ENCODE assay signal across 28 cellular contexts in genomic region chr2:157460897-157461296, GRCh38. TPM values are rescaled to one million over a fixed set of nuclear protein-coding genes. Genes with fewer than 3 reads are reported as not detected.
DNase-seq lines count a peak whose midpoint lies in the region; ATAC-seq, FAIRE-seq and TF ChIP-seq lines count a peak whose summit lies in the region.
"Had no signal": no experiment of that assay in that cellular context is flagged by ENCODE, and none has a peak within 500 bp of the region (broad histone marks: within the 10 kb centered on the region; RNA-seq: fewer than 3 reads in every experiment).

No MANE protein-coding gene starts in this region.

- no peaks in the 10 kb centered on the region for H3K27me3 ChIP-seq in CD4-positive, alpha-beta memory T cell (ENCODE audit: insufficient read depth, low read length)
- H3K27me3 ChIP-seq: BLaER1 treated with 17β-estradiol and CSF1 and Interleukin-3, amounts not matched to agents 10 nM and 100 nM; breast epithelium; vagina had no signal

- H3K27ac Mint-ChIP-seq in activated CD4-positive, alpha-beta T cell treated with anti-CD3 and anti-CD28 coated beads for 36 hours = peak overlapping the region; percentile 72
- H3K27ac Mint-ChIP-seq in CD4-positive, alpha-beta memory T cell = peak overlapping the region in 6 of 7 donors; percentile 26 to 93 (median 78)
- H3K27ac Mint-ChIP-seq in activated CD4-positive, alpha-beta memory T cell treated with anti-CD3 and anti-CD28 coated beads for 36 hours = peak overlapping the region; percentile 46
- H3K27ac Mint-ChIP-seq: activated CD8-positive, alpha-beta memory T cell treated with anti-CD3 and anti-CD28 coated beads, Interleukin-2, amount 10 ng/mL, durations not matched to agents 7 days and 5 days; dendritic cell treated with granulocyte-macrophage colony-stimulating factor and Interleukin-4, amounts not matched to agents 40 ng/mL and 50 ng/mL, for 4 days had no signal

- TF ChIP-seq CTCF in fibroblast of the aortic adventitia (IDR thresholded peaks at IDR 0.05; ENCODE audit: insufficient read depth, low read length) = no peak

- H3K4me1 Mint-ChIP-seq in activated CD4-positive, alpha-beta T cell treated with anti-CD3 and anti-CD28 coated beads for 36 hours = peaks cover 93% of the 10 kb centered on the region
- peaks cover 40 to 76% (median 54%) of the 10 kb centered on the region in 4 donors for H3K4me1 Mint-ChIP-seq in CD4-positive, alpha-beta memory T cell
- peaks cover 86% of the 10 kb centered on the region for H3K4me1 Mint-ChIP-seq in activated CD4-positive, alpha-beta memory T cell treated with anti-CD3 and anti-CD28 coated beads for 36 hours (ENCODE audit: low read depth)

- peaks cover 56% of the 10 kb centered on the region for H3K4me1 ChIP-seq in CD4-positive, alpha-beta memory T cell (ENCODE audit: insufficient read depth, low read length)
- H3K4me1 ChIP-seq: breast epithelium, foreskin keratinocyte, parathyroid adenoma, vagina had no signal

- H3K9me3 Mint-ChIP-seq in activated CD4-positive, alpha-beta T cell treated with anti-CD3 and anti-CD28 coated beads for 36 hours (ENCODE audit: low read depth) = peaks cover 4% of the 10 kb centered on the region
- H3K9me3 Mint-ChIP-seq in CD4-positive, alpha-beta memory T cell = peaks cover 0 to 4% (median 2%) of the 10 kb centered on the region in 8 donors
- no peaks in the 10 kb centered on the region for H3K9me3 Mint-ChIP-seq in activated CD4-positive, alpha-beta memory T cell treated with anti-CD3 and anti-CD28 coated beads for 36 hours

- POLR2A ChIA-PET in activated CD4-positive, alpha-beta T cell treated with anti-CD3 and anti-CD28 coated beads for 36 hours (lab: Charles Lee) = interaction anchor here (0.5 to 0.9 kb wide), 5 partner anchors 13 to 406 kb away, joined by 3 to 4 read pairs (median 3); no protein-coding TSS in a partner anchor
- POLR2A ChIA-PET in CD4-positive, alpha-beta memory T cell (lab: Charles Lee; ENCODE audit: partially characterized antibody) = interaction anchor here (0.8 to 10.7 kb wide), 10 partner anchors 8 to 133 kb away, joined by 3 to 127 read pairs (median 6); partner anchors contain the start of gene CYTIP
- POLR2A ChIA-PET in activated CD4-positive, alpha-beta memory T cell treated with anti-CD3 and anti-CD28 coated beads for 36 hours (lab: Charles Lee) = interaction anchor here (1.2 to 1.7 kb wide), 5 partner anchors 16 to 135 kb away, joined by 3 to 9 read pairs (median 5); partner anchors contain the start of genes CYTIP and ERMN

- H3K27me3 Mint-ChIP-seq in activated CD4-positive, alpha-beta T cell treated with anti-CD3 and anti-CD28 coated beads for 36 hours = no peaks in the 10 kb centered on the region
- no peaks in the 10 kb centered on the region for H3K27me3 Mint-ChIP-seq in CD4-positive, alpha-beta memory T cell
- no peaks in the 10 kb centered on the region for H3K27me3 Mint-ChIP-seq in activated CD4-positive, alpha-beta memory T cell treated with anti-CD3 and anti-CD28 coated beads for 36 hours
- H3K27me3 Mint-ChIP-seq: activated CD8-positive, alpha-beta memory T cell treated with anti-CD3 and anti-CD28 coated beads, Interleukin-2, amount 10 ng/mL, durations not matched to agents 7 days and 5 days; dendritic cell treated with granulocyte-macrophage colony-stimulating factor and Interleukin-4, amounts not matched to agents 40 ng/mL and 50 ng/mL, for 4 days had no signal

- intact Hi-C loops in activated CD4-positive, alpha-beta T cell treated with anti-CD3 and anti-CD28 coated beads for 36 hours (cut with DNase I, micrococcal nuclease) = no loop called here
- intact Hi-C loops in CD4-positive, alpha-beta memory T cell (cut with micrococcal nuclease) = no loop called here
- intact Hi-C loops in activated CD4-positive, alpha-beta memory T cell treated with anti-CD3 and anti-CD28 coated beads for 36 hours (cut with micrococcal nuclease) = no loop called here

- DNase-seq in activated CD4-positive, alpha-beta T cell treated with anti-CD3 and anti-CD28 coated beads for 36 hours = no peak
- DNase-seq in activated CD4-positive, alpha-beta T cell treated with anti-CD3 and anti-CD28 coated beads for 4 hours = no peak
- DNase-seq in CD4-positive, alpha-beta memory T cell = no peak
- DNase-seq in activated CD4-positive, alpha-beta memory T cell treated with anti-CD3 and anti-CD28 coated beads for 36 hours = no peak
- peak; percentile 57 for DNase-seq in fibroblast of the aortic adventitia (ENCODE audit: low read depth)
- DNase-seq in HTR-8/SVneo (ENCODE audit: insufficient read length, low spot score) = no peak
- no peak for DNase-seq in NCI-H1694 (lab: John Stamatoyannopoulos, UW)
- no peak for DNase-seq in activated effector memory CD4-positive, alpha-beta T cell treated with anti-CD3 and anti-CD28 coated beads, Interleukin-2, amount 50 U/mL, for 16 hours
- DNase-seq: activated CD8-positive, alpha-beta memory T cell treated with anti-CD3 and anti-CD28 coated beads, Interleukin-2, amount 10 ng/mL, durations not matched to agents 7 days and 5 days; foreskin keratinocyte; GDM1; hypothalamus; islet precursor cell; Kasumi-1; NCI-H1092; NCI-H524; stimulated activated CD4-positive, alpha-beta T cell treated with anti-CD3 and anti-CD28 coated beads, Interleukin-2, amount 100 ng/mL, for 48 hours; substantia nigra; WERI-Rb-1 had no signal

- CTCF ChIA-PET in activated CD4-positive, alpha-beta T cell treated with anti-CD3 and anti-CD28 coated beads for 36 hours (lab: Charles Lee) = interaction anchor here (0.7 to 5.3 kb wide), 13 partner anchors 9 to 415 kb away, joined by 3 to 31 read pairs (median 4); partner anchors contain the start of genes ACVR1 and CYTIP
- CTCF ChIA-PET in CD4-positive, alpha-beta memory T cell (lab: Charles Lee; ENCODE audit: partially characterized antibody) = interaction anchor here (0.9 to 18.1 kb wide), 8 partner anchors 10 to 131 kb away, joined by 3 to 392 read pairs (median 4); partner anchors contain the start of gene ERMN
- CTCF ChIA-PET in activated CD4-positive, alpha-beta memory T cell treated with anti-CD3 and anti-CD28 coated beads for 36 hours (lab: Charles Lee) = interaction anchor here (0.6 to 2.2 kb wide), 11 partner anchors 9 to 441 kb away, joined by 3 to 8 read pairs (median 3); partner anchors contain the start of gene ACVR1C

- no peaks in the 10 kb centered on the region for H3K9me3 ChIP-seq in CD4-positive, alpha-beta memory T cell (ENCODE audit: control insufficient read depth in 1 of 2, low read length in 2 of 2)
- H3K9me3 ChIP-seq: breast epithelium, vagina had no signal

- H3K27ac ChIP-seq in CD4-positive, alpha-beta memory T cell (ENCODE audit: low read depth, low read length) = no peak overlapping the region
- H3K27ac ChIP-seq: breast epithelium, foreskin keratinocyte, parathyroid adenoma, vagina, WERI-Rb-1 had no signal

- ATAC-seq in activated CD4-positive, alpha-beta T cell treated with anti-CD3 and anti-CD28 coated beads for 36 hours = no peak
- ATAC-seq: activated CD8-positive, alpha-beta memory T cell treated with anti-CD3 and anti-CD28 coated beads, Interleukin-2, amount 10 ng/mL, durations not matched to agents 7 days and 5 days; foreskin keratinocyte had no signal

- no peaks in the 10 kb centered on the region for H3K36me3 ChIP-seq in CD4-positive, alpha-beta memory T cell (ENCODE audit: insufficient read depth, low read length)
- H3K36me3 ChIP-seq: BLaER1 treated with 17β-estradiol and CSF1 and Interleukin-3, amounts not matched to agents 10 nM and 100 nM; breast epithelium; vagina; WERI-Rb-1 had no signal

- peaks cover 36% of the 10 kb centered on the region for H3K36me3 Mint-ChIP-seq in activated CD4-positive, alpha-beta T cell treated with anti-CD3 and anti-CD28 coated beads for 36 hours (ENCODE audit: low read depth)
- H3K36me3 Mint-ChIP-seq in CD4-positive, alpha-beta memory T cell = no peaks in the 10 kb centered on the region
- H3K36me3 Mint-ChIP-seq in activated CD4-positive, alpha-beta memory T cell treated with anti-CD3 and anti-CD28 coated beads for 36 hours = peaks cover 4% of the 10 kb centered on the region

- H3K4me3 Mint-ChIP-seq in activated CD4-positive, alpha-beta T cell treated with anti-CD3 and anti-CD28 coated beads for 36 hours = peak overlapping the region; percentile 10
- H3K4me3 Mint-ChIP-seq in CD4-positive, alpha-beta memory T cell = peak overlapping the region in 4 of 8 donors; percentile 17 to 70 (median 60)
- no peak overlapping the region for H3K4me3 Mint-ChIP-seq in activated CD4-positive, alpha-beta memory T cell treated with anti-CD3 and anti-CD28 coated beads for 36 hours
- H3K4me3 Mint-ChIP-seq: activated CD8-positive, alpha-beta memory T cell treated with anti-CD3 and anti-CD28 coated beads, Interleukin-2, amount 10 ng/mL, durations not matched to agents 7 days and 5 days; dendritic cell treated with granulocyte-macrophage colony-stimulating factor and Interleukin-4, amounts not matched to agents 40 ng/mL and 50 ng/mL, for 4 days had no signal

- no peak for FAIRE-seq in HTR-8/SVneo (lab: Jason Lieb, UNC)
- FAIRE-seq: A204.1, H1 had no signal

- H3K4me3 ChIP-seq in CD4-positive, alpha-beta memory T cell (ENCODE audit: low read length in 2 of 2) = no peak overlapping the region
- H3K4me3 ChIP-seq in fibroblast of the aortic adventitia (ENCODE audit: low read depth, low read length) = no peak overlapping the region
- H3K4me3 ChIP-seq: BLaER1 treated with 17β-estradiol and CSF1 and Interleukin-3, amounts not matched to agents 10 nM and 100 nM; breast epithelium; lung; skin epidermis; vagina had no signal

RNA-seq across cellular contexts. Expression of gene CYTIP, which starts 17.0 kb away (rescaled TPM):
- total RNA-seq in activated CD4-positive, alpha-beta T cell treated with anti-CD3 and anti-CD28 coated beads for 36 hours = 100 to 1,000 TPM; 470 to 536 TPM
- 100 to 1,000 TPM; 231 to 248 TPM for total RNA-seq in CD4-positive, alpha-beta memory T cell
- polyA plus RNA-seq in CD4-positive, alpha-beta memory T cell = 100 to 1,000 TPM; 163 to 176 TPM
- total RNA-seq in activated CD4-positive, alpha-beta memory T cell treated with anti-CD3 and anti-CD28 coated beads for 36 hours = 100 to 1,000 TPM; 369 to 388 TPM
- total RNA-seq in fibroblast of the aortic adventitia (ENCODE audit: low replicate concordance) = 0.82 and 1.4 TPM in 2 replicates
- total RNA-seq: foreskin keratinocyte, H1 had no signal
- polyA plus RNA-seq: foreskin keratinocyte had no signal

Comparison
In these comparisons a context has a peak if more than half of its experiments do, and no peak if none do; other contexts are left out.
1. RNA of gene CYTIP, which starts 17.0 kb away (total RNA-seq): 470 to 536 TPM in activated CD4-positive, alpha-beta T cell treated with anti-CD3 and anti-CD28 coated beads for 36 hours, 369 to 388 TPM in activated CD4-positive, alpha-beta memory T cell treated with anti-CD3 and anti-CD28 coated beads for 36 hours and 231 to 248 TPM in CD4-positive, alpha-beta memory T cell; 0.82 to 1.4 TPM in fibroblast of the aortic adventitia; every median in the first group is over 10 times any median in the second.
2. Peak in every context shown above with its lines, with median percentiles within 50 percentile points of each other: H3K27ac Mint-ChIP-seq.